Comparison of ENCODE assay signal across 1 cellular context in genomic region chr11:112172362-112172994, GRCh38.
TF ChIP-seq lines count a peak whose summit lies in the region.

No MANE protein-coding gene starts in this region.

TF ChIP-seq in GM12878, 131 proteins besides CTCF, POLR2A, EP300 and RAD21 (continues in another document):
- TF ChIP-seq MEF2B (IDR thresholded peaks at IDR 0.05; ENCODE audit: partially characterized antibody, poor library complexity, severe bottlenecking) (peak; percentile 78), MEF2A (IDR thresholded peaks at IDR 0.05; ENCODE audit: insufficient read depth, low read depth, low read length) (peak; percentile 98), CREM (IDR thresholded peaks at IDR 0.05; ENCODE audit: low read depth) (peak; percentile 72), HDGF (IDR thresholded peaks at IDR 0.05) (no peak), ZBED1 (IDR thresholded peaks at IDR 0.05; ENCODE audit: borderline replicate concordance) (peak; percentile 93; the same call in 1 of the 2 replicates), HSF1 (IDR thresholded peaks at IDR 0.05; ENCODE audit: low read depth, low read length) (no peak), ZBTB4 (CRISPR knock-in tag; IDR thresholded peaks at IDR 0.05) (no peak), MTA3 (IDR thresholded peaks at IDR 0.05; ENCODE audit: borderline replicate concordance, low read length) (peak; percentile 83), CREB1 (IDR thresholded peaks at IDR 0.05; ENCODE audit: low read depth) (peak; percentile 23; the same call in 1 of the 2 replicates), MTA2 (IDR thresholded peaks at IDR 0.05; ENCODE audit: low read depth) (peak; percentile 68), POU2F2 (IDR thresholded peaks at IDR 0.05; ENCODE audit: borderline replicate concordance, low read depth, low read length) (no peak), SREBF1 (IDR thresholded peaks at IDR 0.05; ENCODE audit: low read length) (peak; percentile 29; the same call in 1 of the 2 replicates), TCF12 (IDR thresholded peaks at IDR 0.05; ENCODE audit: low read depth, low read length) (no peak), RUNX3 (IDR thresholded peaks at IDR 0.05; ENCODE audit: low read length) (peak; percentile 100), NR2F1 (conservative IDR thresholded peaks at IDR 0.05) (peak; percentile 54; the same call in 1 of the 2 replicates), MYB (IDR thresholded peaks at IDR 0.05; ENCODE audit: borderline replicate concordance, low read depth, low read length) (no peak), ZNF384 (IDR thresholded peaks at IDR 0.05; ENCODE audit: borderline replicate concordance, low read depth, low read length) (no peak), IRF4 (IDR thresholded peaks at IDR 0.05; ENCODE audit: low read depth, low read length) (peak; percentile 73; the same call in 1 of the 2 replicates), BCLAF1 (IDR thresholded peaks at IDR 0.05) (no peak), ATF7 (IDR thresholded peaks at IDR 0.05; ENCODE audit: low read depth) (peak; percentile 58; the same call in 1 of the 2 replicates), SIX5 (IDR thresholded peaks at IDR 0.05; ENCODE audit: low read depth, low read length, severe bottlenecking) (no peak), SKIL (IDR thresholded peaks at IDR 0.05; ENCODE audit: low read depth, poor library complexity, severe bottlenecking) (no peak), NR2C2 (IDR thresholded peaks at IDR 0.05; ENCODE audit: borderline replicate concordance, control insufficient read depth, insufficient read length, low read depth) (no peak), DPF2 (IDR thresholded peaks at IDR 0.05) (0 out of 2 replicates have a peak, but pooled peaks have one; percentile 41), IRF3 (IDR thresholded peaks at IDR 0.05) (no peak), POLR2AphosphoS2 (IDR thresholded peaks at IDR 0.05; ENCODE audit: low read depth, low read length) (no peak), PBX3 (IDR thresholded peaks at IDR 0.05; ENCODE audit: insufficient replicate concordance, low read depth, low read length) (no peak), LARP7 (IDR thresholded peaks at IDR 0.05) (no peak), FOXK2 (IDR thresholded peaks at IDR 0.05) (no peak), IKZF2 (IDR thresholded peaks at IDR 0.05) (peak; percentile 34 to 41; a peak in 2 of 4 replicates), PML (IDR thresholded peaks at IDR 0.05; ENCODE audit: low read length) (peak; percentile 73; the same call in 1 of the 2 replicates), CHD2 (IDR thresholded peaks at IDR 0.05; ENCODE audit: borderline replicate concordance, low read depth, low read length) (no peak), ZNF687 (IDR thresholded peaks at IDR 0.05) (no peak), BRCA1 (IDR thresholded peaks at IDR 0.05; ENCODE audit: low read depth, low read length) (no peak), STAT3 (IDR thresholded peaks at IDR 0.05; ENCODE audit: low read depth, low read length) (no peak), IKZF1 (conservative IDR thresholded peaks at IDR 0.05) (0 out of 2 replicates have a peak, but pooled peaks have one; percentile 14), HDAC6 (IDR thresholded peaks at IDR 0.05; ENCODE audit: unreplicated experiment) (no peak), RB1 (IDR thresholded peaks at IDR 0.05; ENCODE audit: borderline replicate concordance) (no peak), TARDBP (IDR thresholded peaks at IDR 0.05; ENCODE audit: borderline replicate concordance) (no peak), YY1 (IDR thresholded peaks at IDR 0.05; ENCODE audit: low read depth, low read length) (no peak), EGR1 (IDR thresholded peaks at IDR 0.05; ENCODE audit: borderline replicate concordance in 1 of 2, low read depth in 2 of 2, low read length in 2 of 2) (no peak), NFIC (IDR thresholded peaks at IDR 0.05; ENCODE audit: low read depth, low read length) (peak; percentile 100), ETV6 (conservative IDR thresholded peaks at IDR 0.05 in 1 of 2, IDR thresholded peaks at IDR 0.05 in 1 of 2; ENCODE audit: borderline replicate concordance in 1 of 2, low read depth in 1 of 2) (no peak), KDM1A (IDR thresholded peaks at IDR 0.05; ENCODE audit: borderline replicate concordance) (no peak), SMAD5 (IDR thresholded peaks at IDR 0.05; ENCODE audit: low read depth) (no peak), SUPT20H (IDR thresholded peaks at IDR 0.05; ENCODE audit: borderline replicate concordance, control insufficient read depth, low read depth, low read length) (no peak), IRF5 (IDR thresholded peaks at IDR 0.05; ENCODE audit: borderline replicate concordance) (no peak), NBN (IDR thresholded peaks at IDR 0.05) (no peak), BCL11A (IDR thresholded peaks at IDR 0.05; ENCODE audit: low read depth, low read length) (peak; percentile 89; the same call in 1 of the 2 replicates), FOXM1 (IDR thresholded peaks at IDR 0.05; ENCODE audit: low read depth, low read length) (peak; percentile 93; the same call in 1 of the 2 replicates)
